Comparison of ENCODE assay signal across 9 cellular contexts in the genomic region with DNA sequence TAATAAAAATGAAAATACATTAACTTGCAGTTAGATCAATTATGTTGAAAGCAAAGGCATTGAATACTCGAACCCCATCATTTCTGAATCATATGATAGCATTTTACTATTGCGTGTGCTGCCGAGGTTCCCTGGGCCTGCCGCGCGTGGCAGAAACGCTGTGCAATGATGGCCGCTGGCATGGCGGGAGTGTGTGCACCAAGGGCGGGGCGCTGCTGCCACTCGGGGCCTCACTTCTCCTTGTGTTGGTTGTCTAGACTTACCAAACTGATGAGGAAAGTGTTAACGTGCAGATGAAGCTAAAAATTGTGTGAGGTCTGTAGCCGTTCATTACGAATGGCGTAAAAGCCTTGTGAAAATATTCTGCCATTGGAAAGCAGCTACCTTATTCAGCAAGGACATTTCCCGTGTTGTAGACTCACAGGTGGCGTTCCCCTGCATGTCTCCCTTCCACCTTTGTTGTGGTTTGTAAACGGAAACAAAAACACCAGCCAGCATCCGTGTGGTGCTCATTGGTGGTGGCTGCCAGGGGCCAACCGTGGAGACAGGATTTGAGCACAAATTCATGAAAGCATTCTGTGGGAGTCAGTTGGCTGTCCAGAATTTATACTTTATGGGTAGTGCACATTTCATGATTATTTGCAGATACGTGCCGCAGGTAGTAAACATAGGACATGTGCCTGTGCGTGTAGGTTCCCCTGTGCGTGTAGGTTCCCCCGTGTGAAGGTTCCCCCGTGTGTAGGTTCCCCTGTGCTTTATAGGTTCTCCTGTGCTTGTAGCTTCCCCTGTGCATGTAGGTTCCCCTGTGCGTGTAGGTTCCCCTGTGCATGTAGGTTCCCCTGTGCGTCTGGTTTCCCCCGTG. TPM values are rescaled to one million over a fixed set of nuclear protein-coding genes. Genes with fewer than 3 reads are reported as not detected.
DNase-seq lines count a peak whose midpoint lies in the region; ATAC-seq and TF ChIP-seq lines count a peak whose summit lies in the region.
"Had no signal": no experiment of that assay in that cellular context is flagged by ENCODE, and none has a peak within 500 bp of the region (broad histone marks: within the 10 kb centered on the region; RNA-seq: fewer than 3 reads in every experiment).

No MANE protein-coding gene starts in this region.

- TF ChIP-seq POLR2A in esophagus squamous epithelium (IDR thresholded peaks at IDR 0.05), result no peak

- no peak for TF ChIP-seq CTCF in GM23338 (conservative IDR thresholded peaks at IDR 0.05; ENCODE audit: low read depth in 2 of 2)
- TF ChIP-seq CTCF in esophagus squamous epithelium (IDR thresholded peaks at IDR 0.05), result no peak

- peaks cover 6% of the 10 kb centered on the region; the same call in 1 of the 2 replicates for H3K79me2 ChIP-seq in GM23338 (replicated peaks; ENCODE audit: insufficient read depth)

- DNase-seq in GM23338 (ENCODE audit: low spot score) (no peak), esophagus squamous epithelium (lab: John Stamatoyannopoulos, UW) (no peak), occipital lobe (lab: John Stamatoyannopoulos, UW) (no peak), foreskin melanocyte (no peak), NCI-H2081 treated with DMSO at 0.1 percent for 48 hours (lab: John Stamatoyannopoulos, UW) (no peak)
- DNase-seq in activated CD8-positive, alpha-beta T cell treated with anti-CD3 and anti-CD28 coated beads, Interleukin-2, amount 10 ng/mL, durations not matched to agents 7 days and 5 days, result peak; percentile 89
- DNase-seq in stimulated activated effector memory CD8-positive, alpha-beta T cell treated with anti-CD3 and anti-CD28 coated beads, Interleukin-12 subunit alpha, Interleukin-12 subunit beta, amount 100 ng/mL, for 72 hours (ENCODE audit: low spot score in 2 of 2), result peak; percentile 21 to 72
- DNase-seq: amygdala had no signal

- H4K20me1 ChIP-seq in GM23338 (replicated peaks; ENCODE audit: insufficient read depth), result no peaks in the 10 kb centered on the region

- ATAC-seq in GM23338 (no peak), HG03095 (IDR thresholded peaks at IDR 0.05; ENCODE audit: unreplicated experiment) (no peak)
- peak; percentile 79 for ATAC-seq in activated CD8-positive, alpha-beta T cell treated with anti-CD3 and anti-CD28 coated beads, Interleukin-2, amount 10 ng/mL, durations not matched to agents 7 days and 5 days
- peak; percentile 67 for ATAC-seq in stimulated activated effector memory CD8-positive, alpha-beta T cell treated with anti-CD3 and anti-CD28 coated beads, Interleukin-12 subunit alpha, Interleukin-12 subunit beta, amount 100 ng/mL, for 72 hours

- no peak overlapping the region for H3K4me3 ChIP-seq in GM23338
- peak overlapping the region in 3 of 4 donors; percentile 22 to 43 (median 24) for H3K4me3 ChIP-seq in esophagus squamous epithelium

- peak overlapping the region; percentile 74 for H3K27ac Mint-ChIP-seq in GM23338
- H3K27ac Mint-ChIP-seq in activated CD8-positive, alpha-beta T cell treated with anti-CD3 and anti-CD28 coated beads, Interleukin-2, amount 10 ng/mL, durations not matched to agents 7 days and 5 days, result peak overlapping the region; percentile 96
- peak overlapping the region; percentile 95 for H3K27ac Mint-ChIP-seq in stimulated activated effector memory CD8-positive, alpha-beta T cell treated with anti-CD3 and anti-CD28 coated beads, Interleukin-12 subunit alpha, Interleukin-12 subunit beta, amount 100 ng/mL, for 72 hours

- H3K36me3 ChIP-seq in GM23338 (ENCODE audit: insufficient read depth), result no peaks in the 10 kb centered on the region
- no peaks in the 10 kb centered on the region for H3K36me3 ChIP-seq in esophagus squamous epithelium

- no peaks in the 10 kb centered on the region for H3K9me3 ChIP-seq in esophagus squamous epithelium

- intact Hi-C loops in esophagus squamous epithelium (cut with DNase I), result no loop called here

- no peaks in the 10 kb centered on the region for H3K36me3 Mint-ChIP-seq in GM23338 (ENCODE audit: low read depth)
- H3K36me3 Mint-ChIP-seq in activated CD8-positive, alpha-beta T cell treated with anti-CD3 and anti-CD28 coated beads, Interleukin-2, amount 10 ng/mL, durations not matched to agents 7 days and 5 days (ENCODE audit: low read depth), result no peaks in the 10 kb centered on the region
- peaks cover 5% of the 10 kb centered on the region for H3K36me3 Mint-ChIP-seq in stimulated activated effector memory CD8-positive, alpha-beta T cell treated with anti-CD3 and anti-CD28 coated beads, Interleukin-12 subunit alpha, Interleukin-12 subunit beta, amount 100 ng/mL, for 72 hours

- H3K9me2 ChIP-seq in GM23338 (ENCODE audit: insufficient read depth), result no peaks in the 10 kb centered on the region

- H3K4me1 ChIP-seq in GM23338 (ENCODE audit: insufficient read depth) (peaks cover 6% of the 10 kb centered on the region; the same call in 1 of the 2 replicates), esophagus squamous epithelium (peaks cover 7 to 65% (median 21%) of the 10 kb centered on the region in 3 donors)

- POLR2A ChIA-PET in activated CD8-positive, alpha-beta T cell treated with anti-CD3 and anti-CD28 coated beads, Interleukin-2, amount 10 ng/mL, durations not matched to agents 7 days and 5 days (lab: Charles Lee), result interaction anchor here (1.0 to 1.8 kb wide), 7 partner anchors 10 to 74 kb away, joined by 3 to 6 read pairs (median 3); no protein-coding TSS in a partner anchor

- H3K27ac ChIP-seq in GM23338 (ENCODE audit: low read depth), result no peak overlapping the region
- H3K27ac ChIP-seq in esophagus squamous epithelium, result peak overlapping the region in 1 of 4 donors; percentile 34

- H3K27me3 Mint-ChIP-seq in GM23338 (ENCODE audit: insufficient read depth, low read depth, poor library complexity), result peaks cover 6% of the 10 kb centered on the region
- no peaks in the 10 kb centered on the region for H3K27me3 Mint-ChIP-seq in activated CD8-positive, alpha-beta T cell treated with anti-CD3 and anti-CD28 coated beads, Interleukin-2, amount 10 ng/mL, durations not matched to agents 7 days and 5 days (ENCODE audit: low read depth)

- H3K4me3 Mint-ChIP-seq in GM23338, result no peak overlapping the region
- peak overlapping the region; percentile 87 for H3K4me3 Mint-ChIP-seq in activated CD8-positive, alpha-beta T cell treated with anti-CD3 and anti-CD28 coated beads, Interleukin-2, amount 10 ng/mL, durations not matched to agents 7 days and 5 days
- peak overlapping the region; percentile 90 for H3K4me3 Mint-ChIP-seq in stimulated activated effector memory CD8-positive, alpha-beta T cell treated with anti-CD3 and anti-CD28 coated beads, Interleukin-12 subunit alpha, Interleukin-12 subunit beta, amount 100 ng/mL, for 72 hours

- H3K9me3 Mint-ChIP-seq in GM23338, result peaks cover 4% of the 10 kb centered on the region; the same call in 1 of the 3 replicates
- no peaks in the 10 kb centered on the region for H3K9me3 Mint-ChIP-seq in activated CD8-positive, alpha-beta T cell treated with anti-CD3 and anti-CD28 coated beads, Interleukin-2, amount 10 ng/mL, durations not matched to agents 7 days and 5 days (ENCODE audit: insufficient read depth)
- H3K9me3 Mint-ChIP-seq in stimulated activated effector memory CD8-positive, alpha-beta T cell treated with anti-CD3 and anti-CD28 coated beads, Interleukin-12 subunit alpha, Interleukin-12 subunit beta, amount 100 ng/mL, for 72 hours, result no peaks in the 10 kb centered on the region

- 58 to 65% methylated on average over 16 to 28 of the region's 30 CpGs for WGBS in esophagus squamous epithelium, 2 donors

- 0 out of 2 replicates have a peak, but pooled peaks cover 4% of the 10 kb centered on the region for H3F3A ChIP-seq in GM23338 (replicated peaks; ENCODE audit: low read depth)

- H3K27me3 ChIP-seq in GM23338 (ENCODE audit: insufficient read depth), result no peaks in the 10 kb centered on the region
- H3K27me3 ChIP-seq in esophagus squamous epithelium, result no peaks in the 10 kb centered on the region

- peaks cover 14% of the 10 kb centered on the region for H3K4me1 Mint-ChIP-seq in GM23338
- peaks cover 49% of the 10 kb centered on the region for H3K4me1 Mint-ChIP-seq in activated CD8-positive, alpha-beta T cell treated with anti-CD3 and anti-CD28 coated beads, Interleukin-2, amount 10 ng/mL, durations not matched to agents 7 days and 5 days (ENCODE audit: low read depth)
- peaks cover 33% of the 10 kb centered on the region for H3K4me1 Mint-ChIP-seq in stimulated activated effector memory CD8-positive, alpha-beta T cell treated with anti-CD3 and anti-CD28 coated beads, Interleukin-12 subunit alpha, Interleukin-12 subunit beta, amount 100 ng/mL, for 72 hours

- H3K4me2 ChIP-seq in GM23338, result peak overlapping the region; percentile 32; the same call in 1 of the 2 replicates

- CTCF ChIA-PET in activated CD8-positive, alpha-beta T cell treated with anti-CD3 and anti-CD28 coated beads, Interleukin-2, amount 10 ng/mL, durations not matched to agents 7 days and 5 days (lab: Charles Lee), result interaction anchor here (1.0 to 1.3 kb wide), 2 partner anchors 26 to 50 kb away, joined by 3 to 5 read pairs; no protein-coding TSS in a partner anchor

- no peak overlapping the region for H2AFZ ChIP-seq in GM23338

TF ChIP-seq in GM23338, 12 proteins besides CTCF, POLR2A, EP300 and RAD21 (continues in another document):
- TF ChIP-seq JUNB (IDR thresholded peaks at IDR 0.05; ENCODE audit: unreplicated experiment), result no peak
- no peak for TF ChIP-seq EZH2 (IDR thresholded peaks at IDR 0.05; ENCODE audit: low read depth, unreplicated experiment)

RNA-seq across cellular contexts. Expression of a gene that starts 5.9 kb away (rescaled TPM):
- total RNA-seq in GM23338 (2014; rRNA removed; shearing (Covaris generic)), result 19.7 and 81.8 TPM in 2 replicates
- polyA plus RNA-seq in GM23338 (2016; fragmentation: Nextera tagmentation; extraction: Ambion mirVana), result 2.7 and 3.1 TPM in 2 replicates
- total RNA-seq in activated CD8-positive, alpha-beta T cell treated with anti-CD3 and anti-CD28 coated beads, Interleukin-2, amount 10 ng/mL, durations not matched to agents 7 days and 5 days, result 10 to 100 TPM; 41.2 to 42.1 TPM
- total RNA-seq in esophagus squamous epithelium (100 to 1,000 TPM in 1 of 4 donors, 10 to 100 TPM in 3; 27.0 to 122 (median 33.3) TPM), occipital lobe (55.8 TPM)

Comparison
In these comparisons a context has a peak if more than half of its experiments do, and no peak if none do; other contexts are left out.
1. ATAC-seq: peak in activated CD8-positive, alpha-beta T cell treated with anti-CD3 and anti-CD28 coated beads, Interleukin-2, amount 10 ng/mL, durations not matched to agents 7 days and 5 days (single experiment) and stimulated activated effector memory CD8-positive, alpha-beta T cell treated with anti-CD3 and anti-CD28 coated beads, Interleukin-12 subunit alpha, Interleukin-12 subunit beta, amount 100 ng/mL, for 72 hours (single experiment); none in GM23338 (single experiment) and HG03095 (single experiment).
2. DNase-seq: peak in activated CD8-positive, alpha-beta T cell treated with anti-CD3 and anti-CD28 coated beads, Interleukin-2, amount 10 ng/mL, durations not matched to agents 7 days and 5 days (single experiment) and stimulated activated effector memory CD8-positive, alpha-beta T cell treated with anti-CD3 and anti-CD28 coated beads, Interleukin-12 subunit alpha, Interleukin-12 subunit beta, amount 100 ng/mL, for 72 hours (2 of 2); none in GM23338 (single experiment), esophagus squamous epithelium (single experiment), occipital lobe (single experiment), foreskin melanocyte (single experiment) and NCI-H2081 treated with DMSO at 0.1 percent for 48 hours (single experiment).
3. Peak in every context shown above with its lines, with median percentiles within 50 percentile points of each other: H3K27ac Mint-ChIP-seq.